32 cellular contexts compared by ENCODE assay signal in genomic region chr4:37998225-37998624, GRCh38. TPM values are rescaled to one million over a fixed set of nuclear protein-coding genes. Genes with fewer than 3 reads are reported as not detected.
DNase-seq lines count a peak whose midpoint lies in the region; ATAC-seq and TF ChIP-seq lines count a peak whose summit lies in the region.
"Had no signal": no experiment of that assay in that cellular context is flagged by ENCODE, and none has a peak within 500 bp of the region (broad histone marks: within the 10 kb centered on the region; RNA-seq: fewer than 3 reads in every experiment).

No MANE protein-coding gene starts in this region.

- no peak for TF ChIP-seq CTCF in GM20000 (IDR thresholded peaks at IDR 0.05; ENCODE audit: extremely low read depth, missing control alignments)
- no peak for TF ChIP-seq CTCF in Calu3 (IDR thresholded peaks at IDR 0.05; ENCODE audit: unreplicated experiment)

- ATAC-seq in T-helper 17 cell, result no peak
- no peak for ATAC-seq in stimulated activated memory B cell treated with anti-CD40 and anti-IgM and Interleukin-4, amounts not matched to agents 10 μg/mL and 1 μg/mL and 100 μg/mL, for 72 hours
- ATAC-seq: HepG2, left ventricle myocardium superior, pancreas had no signal

- no peaks in the 10 kb centered on the region for H3K9me3 Mint-ChIP-seq in stimulated activated memory B cell treated with anti-CD40 and anti-IgM and Interleukin-4, amounts not matched to agents 10 μg/mL and 1 μg/mL and 100 μg/mL, for 72 hours
- H3K9me3 Mint-ChIP-seq in Calu3 (ENCODE audit: low read depth, unreplicated experiment), result no peaks in the 10 kb centered on the region
- H3K9me3 Mint-ChIP-seq: mesothelial cell of epicardium, nephron progenitor cell had no signal

- H3K4me3 Mint-ChIP-seq in T-helper 17 cell (no peak overlapping the region), Calu3 (ENCODE audit: low read depth, unreplicated experiment) (no peak overlapping the region)
- no peak overlapping the region for H3K4me3 Mint-ChIP-seq in stimulated activated memory B cell treated with anti-CD40 and anti-IgM and Interleukin-4, amounts not matched to agents 10 μg/mL and 1 μg/mL and 100 μg/mL, for 72 hours
- H3K4me3 Mint-ChIP-seq: mesothelial cell of epicardium, nephron progenitor cell had no signal

- H3K27ac Mint-ChIP-seq in T-helper 17 cell, result peak overlapping the region; percentile 24
- peak overlapping the region; percentile 18 for H3K27ac Mint-ChIP-seq in stimulated activated memory B cell treated with anti-CD40 and anti-IgM and Interleukin-4, amounts not matched to agents 10 μg/mL and 1 μg/mL and 100 μg/mL, for 72 hours
- no peak overlapping the region for H3K27ac Mint-ChIP-seq in Calu3 (ENCODE audit: unreplicated experiment)
- H3K27ac Mint-ChIP-seq: mesothelial cell of epicardium, nephron progenitor cell had no signal

- H3K4me1 Mint-ChIP-seq in T-helper 17 cell (peaks cover 26% of the 10 kb centered on the region), Calu3 (ENCODE audit: low read depth, unreplicated experiment) (no peaks in the 10 kb centered on the region)
- peaks cover 38% of the 10 kb centered on the region for H3K4me1 Mint-ChIP-seq in stimulated activated memory B cell treated with anti-CD40 and anti-IgM and Interleukin-4, amounts not matched to agents 10 μg/mL and 1 μg/mL and 100 μg/mL, for 72 hours

- CTCF ChIA-PET in Calu3 (lab: Charles Lee), result no interaction called here

- H3K27me3 Mint-ChIP-seq in T-helper 17 cell (no peaks in the 10 kb centered on the region), Calu3 (ENCODE audit: unreplicated experiment) (no peaks in the 10 kb centered on the region)
- no peaks in the 10 kb centered on the region for H3K27me3 Mint-ChIP-seq in stimulated activated memory B cell treated with anti-CD40 and anti-IgM and Interleukin-4, amounts not matched to agents 10 μg/mL and 1 μg/mL and 100 μg/mL, for 72 hours

- no peaks in the 10 kb centered on the region for H3K9me3 ChIP-seq in T-helper 17 cell (ENCODE audit: control insufficient read depth, low read length, poor library complexity, severe bottlenecking)
- H3K9me3 ChIP-seq: adrenal gland; BLaER1 treated with 17β-estradiol and CSF1 and Interleukin-3, amounts not matched to agents 10 nM and 100 nM; breast epithelium; esophagus squamous epithelium; pancreas; right lobe of liver; SJSA1; stomach had no signal

- BruUV-seq in Calu3 (replicated peaks; lab: Mats Ljungman, UMichigan), result no TSS peak

- H3K36me3 Mint-ChIP-seq in T-helper 17 cell (ENCODE audit: low read depth) (peaks cover 5% of the 10 kb centered on the region), Calu3 (ENCODE audit: insufficient read depth, unreplicated experiment) (peaks cover 5% of the 10 kb centered on the region)
- peaks cover 20% of the 10 kb centered on the region for H3K36me3 Mint-ChIP-seq in stimulated activated memory B cell treated with anti-CD40 and anti-IgM and Interleukin-4, amounts not matched to agents 10 μg/mL and 1 μg/mL and 100 μg/mL, for 72 hours
- H3K36me3 Mint-ChIP-seq: mesothelial cell of epicardium had no signal

- intact Hi-C loops in Calu3 (cut with micrococcal nuclease; ENCODE audit: unreplicated experiment), result no loop called here

- DNase-seq in DMS53 (lab: John Stamatoyannopoulos, UW), result peak; percentile 86
- no peak for DNase-seq in T-helper 17 cell
- peak; percentile 87 for DNase-seq in myocyte (ENCODE audit: low read depth)
- no peak for DNase-seq in activated CD4-positive, CD25-positive, alpha-beta regulatory T cell treated with anti-CD3 and anti-CD28 coated beads, Interleukin-2, amount 50 U/mL, for 72 hours
- no peak for DNase-seq in GM20000 (ENCODE audit: low spot score)
- no peak for DNase-seq in Calu3
- DNase-seq in activated gamma-delta T cell treated with Interleukin-2 at 50 U/mL for 16 hours, result no peak
- DNase-seq: ACHN; activated CD8-positive, alpha-beta memory T cell treated with anti-CD3 and anti-CD28 coated beads for 24 hours; activated T-cell treated with anti-CD3 and anti-CD28 coated beads, Interleukin-2, amount 50 U/mL, for 1 hour; adrenal gland; esophagus squamous epithelium; islet precursor cell; Kasumi-1; left ventricle myocardium superior; NCI-H2171 treated with DMSO at 0.1 percent for 48 hours; NCI-H748 treated with DMSO at 0.1 percent for 48 hours; nephron progenitor cell; pancreas; PC-9; right lobe of liver; stimulated activated CD4-positive, alpha-beta T cell treated with anti-CD3 and anti-CD28 coated beads, Interleukin-15, amount 100 ng/mL, for 24 hours; stomach; T-helper 1 cell had no signal

RNA-seq across cellular contexts. Expression of gene PTTG2, which starts 38.0 kb away (rescaled TPM):
- total RNA-seq in T-helper 17 cell (1 to 10 TPM in 1 of 2 donors, not detected in 1; 1.5 TPM), myocyte (not detected in 2 replicates), Calu3 (2022) (not detected in 2 replicates)
- 0.16 TPM for polyA plus RNA-seq in myocyte (2012)
- total RNA-seq: Daoy, frontal cortex, HepG2, mesothelial cell of epicardium, SJSA1 had no signal
- polyA plus RNA-seq: HepG2, stomach had no signal

Comparison
In these comparisons a context has a peak if more than half of its experiments do, and no peak if none do; other contexts are left out.
1. DNase-seq: peak in DMS53 (single experiment) and myocyte (single experiment); none in T-helper 17 cell (0 of 3), activated CD4-positive, CD25-positive, alpha-beta regulatory T cell treated with anti-CD3 and anti-CD28 coated beads, Interleukin-2, amount 50 U/mL, for 72 hours (single experiment), GM20000 (single experiment), Calu3 (single experiment) and activated gamma-delta T cell treated with Interleukin-2 at 50 U/mL for 16 hours (single experiment).